11 cellular contexts compared by ENCODE assay signal in genomic region chr3:159532577-159532976, GRCh38.
"Had no signal": no experiment of that assay in that cellular context is flagged by ENCODE, and none has a peak within 500 bp of the region (broad histone marks: within the 10 kb centered on the region; RNA-seq: fewer than 3 reads in every experiment).

No MANE protein-coding gene starts in this region.

- H3K27ac ChIP-seq: right atrium auricular region, uterus had no signal

- DNase-seq: activated effector memory CD4-positive, alpha-beta T cell treated with Interleukin-2 at 50 U/mL for 16 hours; activated T-cell treated with anti-CD3 and anti-CD28 coated beads, Interleukin-2, amount 50 U/mL, for 1 hour; amygdala; dermis blood vessel endothelial cell; hypothalamus; left cardiac atrium; naive thymus-derived CD4-positive, alpha-beta T cell; small intestine; uterus had no signal

- H3K9me3 ChIP-seq: right atrium auricular region, uterus had no signal

- H3K4me3 ChIP-seq: right atrium auricular region, uterus had no signal

- H3K4me1 ChIP-seq: right atrium auricular region, uterus had no signal

- ATAC-seq: activated CD4-positive, CD25-positive, alpha-beta regulatory T cell treated with anti-CD3 and anti-CD28 coated beads, Interleukin-2, amount 50 U/mL, for 24 hours; left cardiac atrium; naive thymus-derived CD4-positive, alpha-beta T cell had no signal

- H3K36me3 ChIP-seq: right atrium auricular region, uterus had no signal

- H3K27me3 ChIP-seq: right atrium auricular region, uterus had no signal
